ENCODE assay signal across 17 cellular contexts in the genomic region with DNA sequence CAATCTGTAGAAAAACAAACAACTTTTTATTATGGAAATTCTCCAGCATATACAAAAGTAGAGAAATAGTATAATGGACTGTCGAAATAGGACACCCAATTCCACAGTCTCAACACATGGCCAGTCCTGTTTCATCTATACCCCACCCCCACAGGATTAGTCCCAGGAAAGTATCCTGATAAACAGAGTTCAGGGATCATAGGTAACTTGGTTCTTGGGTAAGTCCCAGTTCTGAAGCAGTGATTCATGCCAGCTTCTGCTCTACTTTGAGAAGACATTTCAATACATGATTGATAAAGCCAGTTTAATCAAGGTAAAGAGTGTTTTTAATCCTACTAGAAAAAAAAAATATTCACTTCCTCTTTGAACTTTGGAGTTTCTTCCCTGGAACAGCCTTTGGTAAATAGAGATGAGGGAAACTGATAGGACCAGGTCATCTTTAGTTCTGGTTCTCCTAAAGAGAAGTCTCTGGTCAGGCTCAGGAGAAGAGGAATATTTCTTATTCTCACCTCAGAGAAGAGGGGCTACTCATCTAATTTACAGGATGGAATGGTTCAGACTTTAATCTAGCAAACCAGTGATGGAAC.
"Had no signal": no experiment of that assay in that cellular context is flagged by ENCODE, and none has a peak within 500 bp of the region (broad histone marks: within the 10 kb centered on the region; RNA-seq: fewer than 3 reads in every experiment).

No MANE protein-coding gene starts in this region.

- H3K4me3 Mint-ChIP-seq: activated CD4-positive, alpha-beta T cell treated with anti-CD3 and anti-CD28 coated beads for 36 hours; activated naive CD8-positive, alpha-beta T cell; activated T-helper 1 cell treated with anti-CD3 and anti-CD28 coated beads, Interleukin-12 subunit alpha, Interleukin-12 subunit beta, Interleukin-2, Interleukin-4 antibody, amounts not matched to agents 30 ng/mL and 10 ng/mL and 1 ng/mL, durations not matched to agents 14 hours and 24 hours and 36 hours; effector memory CD8-positive, alpha-beta T cell; natural killer cell treated with Interleukin-12 subunit alpha and Interleukin-12 subunit beta and Interleukin-15 and Interleukin-18, amount 100 ng/mL, for 72 hours; WTC11 had no signal

- H3K27me3 ChIP-seq: cardiac muscle cell, heart left ventricle, thyroid gland had no signal

- H3K27me3 Mint-ChIP-seq: activated CD4-positive, alpha-beta T cell treated with anti-CD3 and anti-CD28 coated beads for 36 hours; activated naive CD8-positive, alpha-beta T cell; effector memory CD8-positive, alpha-beta T cell; natural killer cell treated with Interleukin-12 subunit alpha and Interleukin-12 subunit beta and Interleukin-15 and Interleukin-18, amount 100 ng/mL, for 72 hours had no signal

- H3K27ac ChIP-seq: cardiac muscle cell, heart left ventricle, thyroid gland had no signal

- H3K4me3 ChIP-seq: cardiac muscle cell, heart left ventricle, thyroid gland had no signal

- H3K27ac Mint-ChIP-seq: activated CD4-positive, alpha-beta T cell treated with anti-CD3 and anti-CD28 coated beads for 36 hours; activated naive CD8-positive, alpha-beta T cell; activated T-helper 1 cell treated with anti-CD3 and anti-CD28 coated beads, Interleukin-12 subunit alpha, Interleukin-12 subunit beta, Interleukin-2, Interleukin-4 antibody, amounts not matched to agents 30 ng/mL and 10 ng/mL and 1 ng/mL, durations not matched to agents 14 hours and 24 hours and 36 hours; effector memory CD8-positive, alpha-beta T cell; natural killer cell treated with Interleukin-12 subunit alpha and Interleukin-12 subunit beta and Interleukin-15 and Interleukin-18, amount 100 ng/mL, for 72 hours; WTC11 had no signal

- DNase-seq: activated CD4-positive, alpha-beta T cell treated with anti-CD3 and anti-CD28 coated beads for 36 hours; activated CD4-positive, alpha-beta T cell treated with anti-CD3 and anti-CD28 coated beads, Interleukin-2, amount 50 U/mL, for 48 hours; activated T-cell treated with anti-CD3 and anti-CD28 coated beads for 4 hours; amniotic stem cell; effector memory CD8-positive, alpha-beta T cell; foreskin melanocyte; heart left ventricle; left ventricle myocardium superior; mesenchymal stem cell; stimulated activated CD8-positive, alpha-beta memory T cell treated with anti-CD3 and anti-CD28 coated beads, Interleukin-4, amount 100 ng/mL, for 48 hours; stimulated activated naive CD4-positive, alpha-beta T cell; thyroid gland had no signal

- ATAC-seq: activated CD4-positive, alpha-beta T cell treated with anti-CD3 and anti-CD28 coated beads for 36 hours; effector memory CD8-positive, alpha-beta T cell; heart left ventricle; left ventricle myocardium superior; natural killer cell treated with Interleukin-12 subunit alpha and Interleukin-12 subunit beta and Interleukin-15 and Interleukin-18, amount 100 ng/mL, for 72 hours; WTC11 had no signal

- H3K9me3 Mint-ChIP-seq: activated T-helper 1 cell treated with anti-CD3 and anti-CD28 coated beads, Interleukin-12 subunit alpha, Interleukin-12 subunit beta, Interleukin-2, Interleukin-4 antibody, amounts not matched to agents 30 ng/mL and 10 ng/mL and 1 ng/mL, durations not matched to agents 14 hours and 24 hours and 36 hours; effector memory CD8-positive, alpha-beta T cell; natural killer cell treated with Interleukin-12 subunit alpha and Interleukin-12 subunit beta and Interleukin-15 and Interleukin-18, amount 100 ng/mL, for 72 hours; WTC11 had no signal

- H3K9me3 ChIP-seq: heart left ventricle, thyroid gland had no signal

- H3K4me1 Mint-ChIP-seq: activated CD4-positive, alpha-beta T cell treated with anti-CD3 and anti-CD28 coated beads for 36 hours had no signal
